In genomic region chr3:32347286-32348125, GRCh38 we compare ENCODE assay signal across 12 cellular contexts. TPM values are rescaled to one million over a fixed set of nuclear protein-coding genes. Genes with fewer than 3 reads are reported as not detected.
DNase-seq lines count a peak whose midpoint lies in the region; ATAC-seq, FAIRE-seq and TF ChIP-seq lines count a peak whose summit lies in the region.
"Had no signal": no experiment of that assay in that cellular context is flagged by ENCODE, and none has a peak within 500 bp of the region (broad histone marks: within the 10 kb centered on the region; RNA-seq: fewer than 3 reads in every experiment).

No MANE protein-coding gene starts in this region.

- TF ChIP-seq POLR2A in body of pancreas (IDR thresholded peaks at IDR 0.05): no peak
- no peak for TF ChIP-seq POLR2A in stomach (IDR thresholded peaks at IDR 0.05)

- intact Hi-C loops in body of pancreas (cut with DNase I): no loop called here
- intact Hi-C loops in stomach (cut with DNase I; ENCODE audit: low total_unique reads): no loop called here

- TF ChIP-seq CTCF in coronary artery (IDR thresholded peaks at IDR 0.05) (no peak), foreskin fibroblast (IDR thresholded peaks at IDR 0.05; ENCODE audit: low read depth, low read length) (no peak), body of pancreas (IDR thresholded peaks at IDR 0.05) (no peak), stomach (IDR thresholded peaks at IDR 0.05) (no peak)

- H3K27me3 ChIP-seq in small intestine (ENCODE audit: control insufficient read depth in 2 of 2, insufficient read depth in 2 of 2, low read length in 2 of 2) (no peaks in the 10 kb centered on the region), body of pancreas (no peaks in the 10 kb centered on the region), stomach (no peaks in the 10 kb centered on the region)
- H3K27me3 ChIP-seq: BE2C had no signal

- H3K36me3 ChIP-seq in small intestine (ENCODE audit: control insufficient read depth in 2 of 2, insufficient read depth in 2 of 2, low read length in 2 of 2) (no peaks in the 10 kb centered on the region), body of pancreas (replicated peaks in 1 of 2; ENCODE audit: insufficient read depth in 1 of 2, low read depth in 2 of 2) (no peaks in the 10 kb centered on the region), stomach (no peaks in the 10 kb centered on the region)
- H3K36me3 ChIP-seq: BE2C had no signal

- WGBS in small intestine, 3 donors: 21 to 46% (median 42%) methylated on average over 12 of the region's 12 CpGs
- WGBS in body of pancreas, 2 donors: 76% methylated on average over 12 of the region's 12 CpGs
- WGBS in stomach, 5 donors: 67 to 80% (median 75%) methylated on average over 12 of the region's 12 CpGs

- peak overlapping the region in 1 of 2 donors; percentile 70 for H3K27ac ChIP-seq in coronary artery
- no peak overlapping the region for H3K27ac ChIP-seq in small intestine (ENCODE audit: low read depth in 1 of 2, low read length in 1 of 2)
- no peak overlapping the region for H3K27ac ChIP-seq in body of pancreas
- no peak overlapping the region for H3K27ac ChIP-seq in stomach
- H3K27ac ChIP-seq: SK-N-MC, VCaP had no signal

- H3K4me1 ChIP-seq in small intestine (ENCODE audit: control insufficient read depth in 2 of 2, insufficient read depth in 1 of 2, low read depth in 1 of 2, low read length in 1 of 2): no peaks in the 10 kb centered on the region
- peaks cover 3% of the 10 kb centered on the region for H3K4me1 ChIP-seq in body of pancreas
- peaks cover 0 to 5% (median 1%) of the 10 kb centered on the region in 4 donors for H3K4me1 ChIP-seq in stomach
- H3K4me1 ChIP-seq: BE2C had no signal

- DNase-seq in HT1080 (ENCODE audit: low read depth) (peak; percentile 20), coronary artery (ENCODE audit: low spot score) (no peak), kidney glomerular epithelial cell (lab: John Stamatoyannopoulos, UW) (peak; percentile 53), small intestine (peak; percentile 29), foreskin fibroblast (no peak), body of pancreas (no peak), stomach (no peak)
- no peak for DNase-seq in stimulated activated CD8-positive, alpha-beta memory T cell treated with anti-CD3 and anti-CD28 coated beads, Interleukin-4, amount 100 ng/mL, for 48 hours
- DNase-seq: activated naive CD4-positive, alpha-beta T cell treated with anti-CD3 and anti-CD28 coated beads, Interleukin-2, amount 10 ng/mL, durations not matched to agents 7 days and 5 days; BE2C had no signal

- H3K9me3 ChIP-seq in small intestine (ENCODE audit: control insufficient read depth, low read depth): no peaks in the 10 kb centered on the region
- H3K9me3 ChIP-seq in body of pancreas: no peaks in the 10 kb centered on the region
- no peaks in the 10 kb centered on the region for H3K9me3 ChIP-seq in stomach
- H3K9me3 ChIP-seq: BE2C had no signal

- no peak for FAIRE-seq in small intestine (lab: Jason Lieb, UNC)

- H3K4me3 ChIP-seq in coronary artery (peak overlapping the region; percentile 44), small intestine (ENCODE audit: low read depth in 1 of 2, low read length in 2 of 2) (no peak overlapping the region), foreskin fibroblast (ENCODE audit: low read depth in 1 of 2, low read length in 2 of 2) (no peak overlapping the region), body of pancreas (no peak overlapping the region), stomach (no peak overlapping the region)
- H3K4me3 ChIP-seq: SK-N-MC had no signal

- ATAC-seq in body of pancreas: no peak

- TF ChIP-seq EP300 in stomach (IDR thresholded peaks at IDR 0.05): no peak

RNA-seq across cellular contexts. Expression of gene CMTM7, which starts 44.1 kb away (rescaled TPM):
- total RNA-seq in HT1080 (2014; rRNA removed; shearing (Covaris generic)): 39.2 and 57.9 TPM in 2 replicates
- 146 and 165 TPM in 2 replicates for polyA plus RNA-seq in HT1080 (2015; cell fraction: cytosol; rRNA removed)
- 79.1 and 84.8 TPM in 2 replicates for polyA plus RNA-seq in HT1080 (2015; cell fraction: nucleus; rRNA removed)
- polyA plus RNA-seq in small intestine (1 to 10 TPM; 2.0 to 5.6 (median 3.5) TPM), stomach (1 to 10 TPM; 5.7 to 8.7 (median 7.4) TPM)
- total RNA-seq in body of pancreas (10 to 100 TPM; 23.3 to 51.1 TPM), stomach (10 to 100 TPM in 2 of 5 donors, 1 to 10 TPM in 2, not detected in 1; 3.1 to 54.9 (median 8.7) TPM)

Comparison
In these comparisons a context has a peak if more than half of its experiments do, and no peak if none do; other contexts are left out.
1. DNase-seq: peak in HT1080 (single experiment), kidney glomerular epithelial cell (single experiment) and small intestine (single experiment); none in coronary artery (single experiment), stimulated activated CD8-positive, alpha-beta memory T cell treated with anti-CD3 and anti-CD28 coated beads, Interleukin-4, amount 100 ng/mL, for 48 hours (single experiment), foreskin fibroblast (0 of 2), body of pancreas (0 of 4) and stomach (single experiment).